8 cellular contexts compared by ENCODE assay signal in the genomic region with DNA sequence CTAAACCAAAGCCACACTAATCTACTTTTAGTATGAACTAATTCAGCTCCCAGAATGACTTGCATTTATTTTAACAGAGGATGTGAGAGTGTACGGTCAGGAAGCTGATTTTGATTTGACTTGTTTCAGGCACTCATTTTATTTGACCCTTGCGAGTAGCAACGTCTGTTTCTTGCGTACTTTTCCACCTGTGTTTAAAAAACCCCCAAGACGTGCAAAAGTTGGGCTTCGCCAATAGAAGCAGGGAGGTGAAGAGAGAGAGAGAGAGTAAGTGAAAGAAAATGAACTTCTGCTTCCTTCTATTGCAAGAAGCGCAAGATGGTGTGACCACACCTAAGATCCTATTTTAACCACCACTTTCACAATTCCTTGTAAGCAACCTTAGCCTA. TPM values are rescaled to one million over a fixed set of nuclear protein-coding genes. Genes with fewer than 3 reads are reported as not detected.
A peak's percentile ranks its signal among the peaks of the same experiment; 100 is the strongest.
DNase-seq lines count a peak whose midpoint lies in the region; ATAC-seq and TF ChIP-seq lines count a peak whose summit lies in the region.

No MANE protein-coding gene starts in this region.

- H3K4me1 ChIP-seq in left lung = peaks cover 0 to 26% of the 10 kb centered on the region in 2 donors

- no peaks in the 10 kb centered on the region for H3K9me3 ChIP-seq in left lung

- ATAC-seq in GM18511 (IDR thresholded peaks at IDR 0.05; ENCODE audit: unreplicated experiment) = peak; percentile 62
- ATAC-seq in GM21717 (IDR thresholded peaks at IDR 0.05; ENCODE audit: unreplicated experiment) = peak; percentile 62
- peak; percentile 34 for ATAC-seq in HG03575 (IDR thresholded peaks at IDR 0.05; ENCODE audit: extremely low read depth, insufficient number of reproducible peaks, low FRiP score, unreplicated experiment)
- peak; percentile 32 for ATAC-seq in left lung

- no peak overlapping the region for H3K4me3 ChIP-seq in left lung

- H3K36me3 ChIP-seq in left lung = no peaks in the 10 kb centered on the region

- no peak for TF ChIP-seq CTCF in left lung (IDR thresholded peaks at IDR 0.05)

- no peaks in the 10 kb centered on the region for H3K27me3 ChIP-seq in left lung

- intact Hi-C loops in left lung (cut with DNase I) = no loop called here

- peak overlapping the region in 1 of 2 donors; percentile 82 for H3K27ac ChIP-seq in left lung

- DNase-seq in left lung (no peak), T1000 (lab: John Stamatoyannopoulos, UW) (no peak), DMS53 treated with DMSO at 0.1 percent for 48 hours (lab: John Stamatoyannopoulos, UW; ENCODE audit: unreplicated experiment) (no peak), 8988T (no peak)
- DNase-seq in stimulated activated CD8-positive, alpha-beta memory T cell treated with anti-CD3 and anti-CD28 coated beads, Interleukin-4, amount 100 ng/mL, for 48 hours = no peak

RNA-seq across cellular contexts. Expression of a gene that starts 6.7 kb away (rescaled TPM):
- 10 to 100 TPM; 29.6 to 38.2 TPM for total RNA-seq in left lung

RNA-seq across cellular contexts. Expression of a gene that starts 22.8 kb away (rescaled TPM):
- 10 to 100 TPM in 1 of 2 donors, 1 to 10 TPM in 1; 1.0 to 17.6 TPM for total RNA-seq in left lung
